ENCODE assay signal across 8 cellular contexts in the genomic region with DNA sequence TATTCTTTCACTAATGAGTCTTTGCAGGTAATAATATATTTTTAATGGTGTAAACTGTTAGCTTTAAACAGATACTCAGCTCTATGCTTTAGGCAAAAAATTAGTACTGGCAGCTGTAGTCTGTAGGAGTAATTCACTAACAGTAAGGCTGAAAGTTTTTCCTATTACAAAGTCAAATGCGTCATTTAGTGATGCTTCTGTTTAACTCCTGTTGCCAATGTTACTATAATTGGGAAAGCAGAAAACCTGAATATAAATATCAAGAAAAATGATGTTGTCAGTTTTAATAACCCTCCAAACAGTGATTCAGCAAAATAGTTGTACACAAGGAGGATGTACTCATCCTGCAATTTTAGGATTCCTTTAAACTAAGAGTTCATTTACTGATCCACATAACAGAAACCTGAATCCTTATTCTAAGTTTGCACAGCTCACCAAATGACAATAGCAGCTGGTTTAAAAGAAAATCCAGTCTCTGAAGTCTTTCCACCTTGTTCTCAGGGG. TPM values are rescaled to one million over a fixed set of nuclear protein-coding genes. Genes with fewer than 3 reads are reported as not detected.
DNase-seq lines count a peak whose midpoint lies in the region; ATAC-seq and TF ChIP-seq lines count a peak whose summit lies in the region.

No MANE protein-coding gene starts in this region.

- peaks cover 80% of the 10 kb centered on the region for H3K4me1 Mint-ChIP-seq in activated naive CD8-positive, alpha-beta T cell (ENCODE audit: low read depth)

- intact Hi-C loops in heart left ventricle (cut with DNase I) (loop anchor here in 6 of 10 donors (5.0 to 10.0 kb wide), 5 partner anchors 48 to 178 kb away; no protein-coding TSS in a partner anchor), cardiac septum (cut with DNase I) (no loop called here)

- H3K4me3 Mint-ChIP-seq in activated naive CD8-positive, alpha-beta T cell = peak overlapping the region; percentile 97

- no peaks in the 10 kb centered on the region for H3K27me3 ChIP-seq in heart left ventricle
- no peaks in the 10 kb centered on the region for H3K27me3 ChIP-seq in layer of hippocampus (ENCODE audit: control insufficient read depth, insufficient read depth, low read length)

- no peaks in the 10 kb centered on the region for H3K9me3 Mint-ChIP-seq in activated naive CD8-positive, alpha-beta T cell (ENCODE audit: low read depth)

- DNase-seq in heart left ventricle (no peak), cardiac septum (ENCODE audit: low spot score) (no peak), NCI-H2196 treated with DMSO at 0.1 percent for 48 hours (lab: John Stamatoyannopoulos, UW; ENCODE audit: unreplicated experiment) (no peak)

- WGBS in heart left ventricle, 4 donors = 37 to 57% (median 44%) methylated on average over 1 of the region's 1 CpG
- WGBS in urinary bladder = 17% methylated on average over 1 of the region's 1 CpG

- H3K27ac Mint-ChIP-seq in activated naive CD8-positive, alpha-beta T cell = peak overlapping the region; percentile 94

- H3K36me3 Mint-ChIP-seq in activated naive CD8-positive, alpha-beta T cell = peaks cover 3% of the 10 kb centered on the region

- ATAC-seq in heart left ventricle (no peak), HG03432 (IDR thresholded peaks at IDR 0.05; ENCODE audit: unreplicated experiment) (no peak), HG02588 (IDR thresholded peaks at IDR 0.05; ENCODE audit: unreplicated experiment) (no peak)

- H3K27ac ChIP-seq in heart left ventricle = peak overlapping the region in 10 of 12 donors; percentile 7 to 91 (median 60)
- peak overlapping the region; percentile 38 for H3K27ac ChIP-seq in layer of hippocampus (ENCODE audit: low read depth, low read length)
- peak overlapping the region; percentile 52 for H3K27ac ChIP-seq in urinary bladder (ENCODE audit: low read depth)

- no peak for TF ChIP-seq POLR2A in heart left ventricle (IDR thresholded peaks at IDR 0.05)

- H3K36me3 ChIP-seq in heart left ventricle (peaks cover 0 to 8% (median 0%) of the 10 kb centered on the region in 9 donors), urinary bladder (ENCODE audit: insufficient read depth) (no peaks in the 10 kb centered on the region)

- no peak overlapping the region for H3K4me3 ChIP-seq in heart left ventricle
- H3K4me3 ChIP-seq in urinary bladder (ENCODE audit: low read depth, low read length) = no peak overlapping the region

- no peaks in the 10 kb centered on the region for H3K27me3 Mint-ChIP-seq in activated naive CD8-positive, alpha-beta T cell

- H3K9me3 ChIP-seq in heart left ventricle = no peaks in the 10 kb centered on the region

- no peak for TF ChIP-seq CTCF in heart left ventricle (IDR thresholded peaks at IDR 0.05)

- H3K4me1 ChIP-seq in heart left ventricle = peaks cover 0 to 61% (median 30%) of the 10 kb centered on the region in 12 donors
- peaks cover 3% of the 10 kb centered on the region for H3K4me1 ChIP-seq in urinary bladder (ENCODE audit: insufficient read depth)

RNA-seq across cellular contexts. Expression of a gene that starts 4.3 kb away (rescaled TPM):
- total RNA-seq in heart left ventricle = 10 to 100 TPM in 1 of 9 donors, 1 to 10 TPM in 8; 4.7 to 12.4 (median 6.0) TPM
- polyA plus RNA-seq in heart left ventricle = 1 to 10 TPM; 3.7 to 8.4 TPM
- 8.5 TPM for total RNA-seq in cardiac septum
- 48.6 TPM for total RNA-seq in urinary bladder
- 22.9 TPM for polyA plus RNA-seq in urinary bladder
